Comparison of ENCODE assay signal across 15 cellular contexts in genomic region chr10:86177483-86178155, GRCh38.
"Had no signal": no experiment of that assay in that cellular context is flagged by ENCODE, and none has a peak within 500 bp of the region (broad histone marks: within the 10 kb centered on the region; RNA-seq: fewer than 3 reads in every experiment).

No MANE protein-coding gene starts in this region.

- H3K4me3 ChIP-seq: left ventricle myocardium inferior, thoracic aorta, upper lobe of left lung had no signal

- DNase-seq: activated B cell treated with CpG ODN at 0.5 μM for 24 hours; activated CD4-positive, alpha-beta T cell treated with anti-CD3 and anti-CD28 coated beads, Interleukin-2, amount 50 U/mL, for 4 hours; activated CD8-positive, alpha-beta memory T cell treated with anti-CD3 and anti-CD28 coated beads for 24 hours; activated CD8-positive, alpha-beta memory T cell treated with anti-CD3 and anti-CD28 coated beads, Interleukin-2, amount 50 U/mL, for 4 hours; effector memory CD4-positive, alpha-beta T cell; foreskin keratinocyte; kidney glomerular epithelial cell; left ventricle myocardium inferior; midbrain; natural killer cell; stimulated activated CD4-positive, alpha-beta T cell treated with anti-CD3 and anti-CD28 coated beads, Interleukin-4, amount 100 ng/mL, for 4 hours; T1000 had no signal

- H3K27ac ChIP-seq: foreskin keratinocyte, left ventricle myocardium inferior, parathyroid adenoma, thoracic aorta, upper lobe of left lung had no signal

- H3K36me3 ChIP-seq: left ventricle myocardium inferior, thoracic aorta, upper lobe of left lung had no signal

- H3K9me3 ChIP-seq: left ventricle myocardium inferior, thoracic aorta, upper lobe of left lung had no signal

- H3K9ac ChIP-seq: parathyroid adenoma had no signal

- H2AFZ ChIP-seq: parathyroid adenoma had no signal

- H3K4me1 ChIP-seq: foreskin keratinocyte, left ventricle myocardium inferior, parathyroid adenoma, upper lobe of left lung had no signal

- H3K27me3 ChIP-seq: foreskin keratinocyte, upper lobe of left lung had no signal
